ENCODE assay signal across 17 cellular contexts in genomic region chr20:2817891-2818595, GRCh38. TPM values are rescaled to one million over a fixed set of nuclear protein-coding genes. Genes with fewer than 3 reads are reported as not detected.
A peak's percentile ranks its signal among the peaks of the same experiment; 100 is the strongest.
DNase-seq lines count a peak whose midpoint lies in the region; ATAC-seq, FAIRE-seq and TF ChIP-seq lines count a peak whose summit lies in the region.
"Had no signal": no experiment of that assay in that cellular context is flagged by ENCODE, and none has a peak within 500 bp of the region (broad histone marks: within the 10 kb centered on the region; RNA-seq: fewer than 3 reads in every experiment).

No MANE protein-coding gene starts in this region.

- H3K4me3 ChIP-seq in H1 (ENCODE audit: extremely low read depth in 1 of 4, insufficient read depth in 2 of 4, low read depth in 3 of 4, low read length in 4 of 4) (no peak overlapping the region), colonic mucosa (no peak overlapping the region)
- H3K4me3 ChIP-seq: MG63 had no signal

- no peaks in the 10 kb centered on the region for H4K20me1 ChIP-seq in H1 (replicated peaks in 1 of 2; ENCODE audit: control insufficient read depth in 1 of 2, insufficient read depth in 2 of 2, low read length in 2 of 2)

- H3K79me1 ChIP-seq in H1 (ENCODE audit: low read depth, low read length), result no peaks in the 10 kb centered on the region

- H3K9me3 Mint-ChIP-seq in mesothelial cell of epicardium, result peaks cover 3% of the 10 kb centered on the region
- H3K9me3 Mint-ChIP-seq: natural killer cell treated with Interleukin-12 subunit alpha and Interleukin-12 subunit beta and Interleukin-15 and Interleukin-18, amount 100 ng/mL, for 72 hours had no signal

- no peak overlapping the region for H3K56ac ChIP-seq in H1 (replicated peaks; ENCODE audit: insufficient read length, low read depth, low read length)

- no peak overlapping the region for H3K14ac ChIP-seq in H1 (ENCODE audit: insufficient read length)

- TF ChIP-seq CTCF in H1 (IDR thresholded peaks at IDR 0.05; ENCODE audit: control extremely low read depth in 1 of 3, insufficient read depth in 1 of 3, low read depth in 1 of 3, low read length in 3 of 3), result no peak
- no peak for TF ChIP-seq CTCF in mesothelial cell of epicardium (IDR thresholded peaks at IDR 0.05; ENCODE audit: unreplicated experiment)
- TF ChIP-seq CTCF in colonic mucosa (IDR thresholded peaks at IDR 0.05), result no peak

- H3K36me3 Mint-ChIP-seq in mesothelial cell of epicardium, result no peaks in the 10 kb centered on the region
- H3K36me3 Mint-ChIP-seq: T-cell had no signal

- H2BK15ac ChIP-seq in H1 (ENCODE audit: low read length), result no peak overlapping the region

- peak overlapping the region; percentile 93 for H3K27ac Mint-ChIP-seq in mesothelial cell of epicardium
- H3K27ac Mint-ChIP-seq: natural killer cell treated with Interleukin-12 subunit alpha and Interleukin-12 subunit beta and Interleukin-15 and Interleukin-18, amount 100 ng/mL, for 72 hours; T-cell had no signal

- no peak overlapping the region for H4K5ac ChIP-seq in H1 (ENCODE audit: insufficient read length, low read depth, low read length)

- 0 out of 8 replicates have a peak, but pooled peaks cover 0 to 2% (median 0%) of the 10 kb centered on the region in 4 experiments for H3K36me3 ChIP-seq in H1 (ENCODE audit: control insufficient read depth in 2 of 4, insufficient read depth in 4 of 4, low read length in 3 of 4)
- no peaks in the 10 kb centered on the region for H3K36me3 ChIP-seq in colonic mucosa
- H3K36me3 ChIP-seq: MG63, WERI-Rb-1 had no signal

- TF ChIP-seq RAD21 in H1 (IDR thresholded peaks at IDR 0.05 in 1 of 2, conservative IDR thresholded peaks at IDR 0.05 in 1 of 2; ENCODE audit: low read depth in 2 of 2, low read length in 2 of 2), result no peak

- peaks cover 3% of the 10 kb centered on the region; the same call in 1 of the 2 replicates for H3K23me2 ChIP-seq in H1 (ENCODE audit: low read depth, low read length)

- peaks cover 0 to 14% (median 9%) of the 10 kb centered on the region in 4 experiments; a peak in 6 of 7 replicates for H3K4me1 ChIP-seq in H1 (replicated peaks in 1 of 4; ENCODE audit: control insufficient read depth in 3 of 4, insufficient read depth in 4 of 4, low read length in 3 of 4)
- H3K4me1 ChIP-seq in colonic mucosa, result no peaks in the 10 kb centered on the region

- H2AK5ac ChIP-seq in H1 (ENCODE audit: low read depth, low read length), result no peak overlapping the region

- H2BK12ac ChIP-seq in H1 (ENCODE audit: low read depth, low read length), result 0 out of 2 replicates have a peak overlapping the region, but pooled peaks have one; percentile 9

- no peak overlapping the region for H3K9ac ChIP-seq in H1 (replicated peaks in 1 of 4; ENCODE audit: extremely low read depth in 1 of 4, low read depth in 3 of 4, low read length in 3 of 4)
- H3K9ac ChIP-seq in colonic mucosa (ENCODE audit: low read depth in 2 of 2, low read length in 2 of 2), result no peak overlapping the region

- no peak overlapping the region for H3K4me2 ChIP-seq in H1 (ENCODE audit: insufficient read depth in 1 of 2, low read depth in 2 of 2, low read length in 2 of 2)

- 90% methylated on average over 7 of the region's 7 CpGs; no CpG with 5 or more reads in 1 of the 2 experiments for WGBS in H1 (ENCODE audit: extremely low coverage in 1 of 2, insufficient coverage in 1 of 2, insufficient read length in 1 of 2, insufficient replicate concordance in 2 of 2, low coverage in 1 of 2, low lambda C conversion rate in 2 of 2, missing lambda C conversion rate in 1 of 2), 2 experiments

- H4K91ac ChIP-seq in H1 (replicated peaks; ENCODE audit: insufficient read length, low read length), result no peak overlapping the region

- TF ChIP-seq POLR2A in H1 (IDR thresholded peaks at IDR 0.05; ENCODE audit: control extremely low read depth in 1 of 2, low read depth in 2 of 2, low read length in 2 of 2), result no peak

- POLR2A ChIA-PET in H1 (lab: Charles Lee; ENCODE audit: partially characterized antibody), result interaction anchor here (1.1 kb wide), 1 partner anchor 351 kb away, joined by 3 read pairs; no protein-coding TSS in a partner anchor

- TF ChIP-seq EP300 in H1 (IDR thresholded peaks at IDR 0.05; ENCODE audit: borderline replicate concordance in 1 of 2, low read depth in 2 of 2, low read length in 2 of 2), result no peak

- H3K79me2 ChIP-seq in H1 (ENCODE audit: control insufficient read depth in 1 of 2, insufficient read depth in 2 of 2, low read length in 2 of 2), result no peaks in the 10 kb centered on the region

- H3K4ac ChIP-seq in H1 (replicated peaks; ENCODE audit: insufficient read length, low read depth, low read length), result no peak overlapping the region

- H3K27ac ChIP-seq in H1 (ENCODE audit: low read depth, low read length) (no peak overlapping the region), colonic mucosa (no peak overlapping the region)
- H3K27ac ChIP-seq: WERI-Rb-1 had no signal

- peak; percentile 11 for DNase-seq in AG20443 (ENCODE audit: low spot score)
- peak in 1 of 2 experiments; percentile 13 for DNase-seq in H1 (ENCODE audit: low read depth in 1 of 2, low spot score in 2 of 2)
- DNase-seq in mesothelial cell of epicardium (ENCODE audit: low spot score in 2 of 2, unreplicated experiment in 2 of 2), result no peak
- no peak for DNase-seq in colonic mucosa
- DNase-seq in hypothalamus (lab: John Stamatoyannopoulos, UW), result no peak
- DNase-seq: activated effector memory CD4-positive, alpha-beta T cell treated with Interleukin-2 at 50 U/mL for 16 hours; amygdala; MG63; NCI-H1930; T-cell; WERI-Rb-1 had no signal

- no peak overlapping the region for H2BK120ac ChIP-seq in H1 (replicated peaks; ENCODE audit: low read depth, low read length)

- H3K18ac ChIP-seq in H1 (ENCODE audit: extremely low read depth, low read length), result no peak overlapping the region

- no peak overlapping the region for H2AFZ ChIP-seq in H1 (ENCODE audit: low read length)

- H4K8ac ChIP-seq in H1 (ENCODE audit: extremely low read depth, insufficient read depth, low read length), result no peak overlapping the region

- no peak overlapping the region for H3K23ac ChIP-seq in H1 (ENCODE audit: insufficient read length)

- peaks cover 3% of the 10 kb centered on the region for H3K27me3 Mint-ChIP-seq in mesothelial cell of epicardium (ENCODE audit: low read depth)

- no peak for ATAC-seq in HG03095 (IDR thresholded peaks at IDR 0.05; ENCODE audit: unreplicated experiment)
- ATAC-seq: natural killer cell treated with Interleukin-12 subunit alpha and Interleukin-12 subunit beta and Interleukin-15 and Interleukin-18, amount 100 ng/mL, for 72 hours; T-cell had no signal

- H3K4me3 Mint-ChIP-seq in mesothelial cell of epicardium, result no peak overlapping the region
- H3K4me3 Mint-ChIP-seq: natural killer cell treated with Interleukin-12 subunit alpha and Interleukin-12 subunit beta and Interleukin-15 and Interleukin-18, amount 100 ng/mL, for 72 hours; T-cell had no signal

- no peak overlapping the region for H2BK20ac ChIP-seq in H1 (ENCODE audit: low read length)

- peaks cover 20 to 39% (median 31%) of the 10 kb centered on the region in 4 experiments for H3K27me3 ChIP-seq in H1 (replicated peaks in 1 of 4; ENCODE audit: control insufficient read depth in 3 of 4, extremely low read depth in 1 of 4, insufficient read depth in 3 of 4, low read length in 3 of 4)
- H3K27me3 ChIP-seq in colonic mucosa, result peaks cover 27% of the 10 kb centered on the region

- intact Hi-C loops in colonic mucosa (cut with DNase I), result no loop called here

- H2BK5ac ChIP-seq in H1 (ENCODE audit: low read depth, low read length), result no peak overlapping the region

- CTCF ChIA-PET in H1 (lab: Charles Lee; ENCODE audit: partially characterized antibody), result interaction anchor here (0.9 to 2.4 kb wide), 5 partner anchors 9 to 118 kb away, joined by 3 to 9 read pairs (median 4); no protein-coding TSS in a partner anchor

- H3K9me3 ChIP-seq in H1 (ENCODE audit: insufficient read depth in 2 of 2, low read depth in 1 of 2, low read length in 1 of 2) (no peaks in the 10 kb centered on the region; a peak in 1 of 4 replicates), colonic mucosa (no peaks in the 10 kb centered on the region)
- H3K9me3 ChIP-seq: MG63 had no signal

- FAIRE-seq in H1 (lab: Jason Lieb, UNC), result no peak
- FAIRE-seq: GM19239 had no signal

- H3K4me1 Mint-ChIP-seq in mesothelial cell of epicardium, result peaks cover 46% of the 10 kb centered on the region

RNA-seq across cellular contexts. Expression of gene TMEM239, which starts 1.9 kb away (rescaled TPM):
- not detected in 2 replicates for total RNA-seq in H1 (2021; fragmentation: NEBNext Ultra II Directional; extraction: Animal tissue kit (Norgen Biotek cat#: 25700))
- not detected in 2 replicates for polyA plus RNA-seq in H1 (2011; rRNA removed)
- polyA plus RNA-seq in H1 (2011; cell fraction: cytosol; rRNA removed), result not detected
- polyA plus RNA-seq in H1 (2011; cell fraction: nucleus; rRNA removed), result not detected
- polyA plus RNA-seq in H1 (2012, experiment 1 of 2), result not detected in 4 replicates
- polyA plus RNA-seq in H1 (2012, experiment 2 of 2), result not detected
- not detected for polyA plus RNA-seq in H1 (2013, experiment 1 of 2)
- polyA plus RNA-seq in H1 (2013, experiment 2 of 2), result not detected
- polyA minus RNA-seq in H1 (2011; rRNA and poly(A)+ RNA removed), result not detected in 2 replicates
- not detected for polyA minus RNA-seq in H1 (2011; cell fraction: cytosol; rRNA and poly(A)+ RNA removed)
- polyA minus RNA-seq in H1 (2011; cell fraction: nucleus; rRNA and poly(A)+ RNA removed), result not detected
- total RNA-seq in mesothelial cell of epicardium, result not detected in 3 replicates
- not detected for total RNA-seq in colonic mucosa
- total RNA-seq: activated CD8-positive, alpha-beta memory T cell treated with anti-CD3 and anti-CD28 coated beads for 36 hours; natural killer cell treated with Interleukin-12 subunit alpha and Interleukin-12 subunit beta and Interleukin-15 and Interleukin-18, amount 100 ng/mL, for 72 hours; NCI-H460; T-cell had no signal
- polyA plus RNA-seq: AG04450 had no signal

RNA-seq across cellular contexts. Expression of gene C20orf141, which starts 3.3 kb away (rescaled TPM):
- total RNA-seq in H1 (2021; fragmentation: NEBNext Ultra II Directional; extraction: Animal tissue kit (Norgen Biotek cat#: 25700)), result not detected in 2 replicates
- not detected in 2 replicates for polyA plus RNA-seq in H1 (2011; rRNA removed)
- polyA plus RNA-seq in H1 (2011; cell fraction: cytosol; rRNA removed), result not detected
- not detected for polyA plus RNA-seq in H1 (2011; cell fraction: nucleus; rRNA removed)
- not detected in 4 replicates for polyA plus RNA-seq in H1 (2012, experiment 1 of 2)
- polyA plus RNA-seq in H1 (2012, experiment 2 of 2), result not detected
- not detected for polyA plus RNA-seq in H1 (2013, experiment 1 of 2)
- polyA plus RNA-seq in H1 (2013, experiment 2 of 2), result not detected
- polyA minus RNA-seq in H1 (2011; rRNA and poly(A)+ RNA removed), result not detected in 2 replicates
- not detected for polyA minus RNA-seq in H1 (2011; cell fraction: cytosol; rRNA and poly(A)+ RNA removed)
- not detected for polyA minus RNA-seq in H1 (2011; cell fraction: nucleus; rRNA and poly(A)+ RNA removed)
- total RNA-seq in mesothelial cell of epicardium, result not detected in 3 replicates
- total RNA-seq in colonic mucosa, result not detected
- total RNA-seq: activated CD8-positive, alpha-beta memory T cell treated with anti-CD3 and anti-CD28 coated beads for 36 hours; natural killer cell treated with Interleukin-12 subunit alpha and Interleukin-12 subunit beta and Interleukin-15 and Interleukin-18, amount 100 ng/mL, for 72 hours; NCI-H460; T-cell had no signal
- polyA plus RNA-seq: AG04450 had no signal

RNA-seq across cellular contexts. Expression of gene CPXM1, which starts 17.6 kb away (rescaled TPM):
- 28.8 and 31.3 TPM in 2 replicates for total RNA-seq in H1 (2021; fragmentation: NEBNext Ultra II Directional; extraction: Animal tissue kit (Norgen Biotek cat#: 25700))
- polyA plus RNA-seq in H1 (2011; rRNA removed), result 81.9 and 90.9 TPM in 2 replicates
- polyA plus RNA-seq in H1 (2011; cell fraction: cytosol; rRNA removed), result 59.0 TPM
- polyA plus RNA-seq in H1 (2011; cell fraction: nucleus; rRNA removed), result 231 TPM
- polyA plus RNA-seq in H1 (2012, experiment 1 of 2), result 37.0 to 65.6 TPM (median 56.2 TPM) in 4 replicates
- polyA plus RNA-seq in H1 (2012, experiment 2 of 2), result 42.0 TPM
- 45.5 TPM for polyA plus RNA-seq in H1 (2013, experiment 1 of 2)
- polyA plus RNA-seq in H1 (2013, experiment 2 of 2), result 41.6 TPM
- polyA minus RNA-seq in H1 (2011; rRNA and poly(A)+ RNA removed), result 26.2 and 29.4 TPM in 2 replicates
- 18.1 TPM for polyA minus RNA-seq in H1 (2011; cell fraction: cytosol; rRNA and poly(A)+ RNA removed)
- 25.0 TPM for polyA minus RNA-seq in H1 (2011; cell fraction: nucleus; rRNA and poly(A)+ RNA removed)
- total RNA-seq in mesothelial cell of epicardium (152 to 160 TPM (median 155 TPM) in 3 replicates), colonic mucosa (1 to 10 TPM in 1 of 2 donors, under 1 TPM in 1; 0.98 to 1.1 TPM)
- total RNA-seq: NCI-H460 had no signal

RNA-seq across cellular contexts. Expression of gene PCED1A, which starts 22.4 kb away (rescaled TPM):
- 13.4 and 14.6 TPM in 2 replicates for total RNA-seq in H1 (2021; fragmentation: NEBNext Ultra II Directional; extraction: Animal tissue kit (Norgen Biotek cat#: 25700))
- polyA plus RNA-seq in H1 (2011; rRNA removed), result 18.9 and 30.8 TPM in 2 replicates
- 21.9 TPM for polyA plus RNA-seq in H1 (2011; cell fraction: cytosol; rRNA removed)
- polyA plus RNA-seq in H1 (2011; cell fraction: nucleus; rRNA removed), result 97.9 TPM
- 11.9 to 22.8 TPM (median 19.8 TPM) in 4 replicates for polyA plus RNA-seq in H1 (2012, experiment 1 of 2)
- polyA plus RNA-seq in H1 (2012, experiment 2 of 2), result 11.9 TPM
- 21.5 TPM for polyA plus RNA-seq in H1 (2013, experiment 1 of 2)
- polyA plus RNA-seq in H1 (2013, experiment 2 of 2), result 21.1 TPM
- polyA minus RNA-seq in H1 (2011; rRNA and poly(A)+ RNA removed), result 2.6 and 3.8 TPM in 2 replicates
- polyA minus RNA-seq in H1 (2011; cell fraction: cytosol; rRNA and poly(A)+ RNA removed), result 7.5 TPM
- polyA minus RNA-seq in H1 (2011; cell fraction: nucleus; rRNA and poly(A)+ RNA removed), result 9.9 TPM
- total RNA-seq in mesothelial cell of epicardium (108 to 113 TPM (median 108 TPM) in 3 replicates), colonic mucosa (10 to 100 TPM; 21.7 to 24.8 TPM)

RNA-seq across cellular contexts. Expression of gene VPS16, which starts 22.5 kb away (rescaled TPM):
- 22.6 and 25.9 TPM in 2 replicates for total RNA-seq in H1 (2021; fragmentation: NEBNext Ultra II Directional; extraction: Animal tissue kit (Norgen Biotek cat#: 25700))
- 23.8 and 26.8 TPM in 2 replicates for polyA plus RNA-seq in H1 (2011; rRNA removed)
- 27.6 TPM for polyA plus RNA-seq in H1 (2011; cell fraction: cytosol; rRNA removed)
- 100 TPM for polyA plus RNA-seq in H1 (2011; cell fraction: nucleus; rRNA removed)
- polyA plus RNA-seq in H1 (2012, experiment 1 of 2), result 23.2 to 34.5 TPM (median 32.4 TPM) in 4 replicates
- 16.8 TPM for polyA plus RNA-seq in H1 (2012, experiment 2 of 2)
- polyA plus RNA-seq in H1 (2013, experiment 1 of 2), result 13.7 TPM
- polyA plus RNA-seq in H1 (2013, experiment 2 of 2), result 12.5 TPM
- polyA minus RNA-seq in H1 (2011; rRNA and poly(A)+ RNA removed), result 25.5 and 26.0 TPM in 2 replicates
- polyA minus RNA-seq in H1 (2011; cell fraction: cytosol; rRNA and poly(A)+ RNA removed), result 16.0 TPM
- polyA minus RNA-seq in H1 (2011; cell fraction: nucleus; rRNA and poly(A)+ RNA removed), result 23.4 TPM
- total RNA-seq in mesothelial cell of epicardium (46.0 to 51.6 TPM (median 47.7 TPM) in 3 replicates), colonic mucosa (10 to 100 TPM; 35.7 to 40.5 TPM)

Comparison
In these comparisons a context has a peak if more than half of its experiments do, and no peak if none do; other contexts are left out.
1. RNA of gene CPXM1, which starts 17.6 kb away (total RNA-seq): 152 to 160 TPM in mesothelial cell of epicardium and 28.8 to 31.3 TPM in H1; 0.98 to 1.1 TPM in colonic mucosa; every median in the first group is over 10 times any median in the second.